ENCODE assay signal across 10 cellular contexts in genomic region chr3:129577356-129577755, GRCh38. TPM values are rescaled to one million over a fixed set of nuclear protein-coding genes. Genes with fewer than 3 reads are reported as not detected.
DNase-seq lines count a peak whose midpoint lies in the region; ATAC-seq and TF ChIP-seq lines count a peak whose summit lies in the region.
"Had no signal": no experiment of that assay in that cellular context is flagged by ENCODE, and none has a peak within 500 bp of the region (broad histone marks: within the 10 kb centered on the region; RNA-seq: fewer than 3 reads in every experiment).

No MANE protein-coding gene starts in this region.

- H3K4me3 ChIP-seq in DOHH2 (ENCODE audit: low read length): peak overlapping the region; percentile 68
- H3K4me3 ChIP-seq in esophagus squamous epithelium: no peak overlapping the region
- no peak overlapping the region for H3K4me3 ChIP-seq in skin epidermis
- H3K4me3 ChIP-seq in brain microvascular endothelial cell (ENCODE audit: low read depth, low read length): no peak overlapping the region

- H3K4me1 ChIP-seq in DOHH2 (ENCODE audit: control insufficient read depth, low read length): peaks cover 55% of the 10 kb centered on the region
- H3K4me1 ChIP-seq in esophagus squamous epithelium: peaks cover 14 to 34% (median 20%) of the 10 kb centered on the region in 3 donors

- no peak for ATAC-seq in GM19351 (IDR thresholded peaks at IDR 0.05; ENCODE audit: unreplicated experiment)

- H3K36me3 ChIP-seq in DOHH2 (ENCODE audit: control insufficient read depth, low read length) (no peaks in the 10 kb centered on the region), esophagus squamous epithelium (peaks cover 0 to 68% (median 3%) of the 10 kb centered on the region in 3 donors), brain microvascular endothelial cell (replicated peaks) (peaks cover 52% of the 10 kb centered on the region)

- in situ Hi-C loops in brain microvascular endothelial cell (cut with HindIII; ENCODE audit: low pct_ligation_motif_present, low sequenced_read_pairs): no loop called here

- no CpG with 5 or more reads among the region's 17 CpGs for WGBS in esophagus squamous epithelium, 2 donors

- H3K9me3 ChIP-seq in DOHH2 (ENCODE audit: control insufficient read depth, insufficient read depth, low read length) (no peaks in the 10 kb centered on the region), esophagus squamous epithelium (no peaks in the 10 kb centered on the region)

- H3F3A ChIP-seq in DOHH2 (ENCODE audit: control insufficient read depth, insufficient read depth): 0 out of 2 replicates have a peak, but pooled peaks cover 3% of the 10 kb centered on the region

- peak; percentile 95 for DNase-seq in NCI-H2171 treated with DMSO at 0.1 percent for 48 hours (lab: John Stamatoyannopoulos, UW)
- DNase-seq in esophagus squamous epithelium (lab: John Stamatoyannopoulos, UW): no peak
- no peak for DNase-seq in brain microvascular endothelial cell
- no peak for DNase-seq in Ammon's horn (ENCODE audit: low spot score)
- no peak for DNase-seq in NCI-H2196 (lab: John Stamatoyannopoulos, UW; ENCODE audit: unreplicated experiment)

- TF ChIP-seq CTCF in DOHH2 (IDR thresholded peaks at IDR 0.05; ENCODE audit: low read depth, low read length, poor library complexity, severe bottlenecking) (no peak), esophagus squamous epithelium (IDR thresholded peaks at IDR 0.05) (no peak), brain microvascular endothelial cell (IDR thresholded peaks at IDR 0.05; ENCODE audit: low read depth, low read length, missing control alignments) (no peak)

- TF ChIP-seq POLR2A in esophagus squamous epithelium (IDR thresholded peaks at IDR 0.05): no peak

- intact Hi-C loops in esophagus squamous epithelium (cut with DNase I): no loop called here

- no peaks in the 10 kb centered on the region for H4K20me1 ChIP-seq in DOHH2 (ENCODE audit: control insufficient read depth, insufficient read depth, low read depth, low read length)

- peak overlapping the region; percentile 85 for H3K27ac ChIP-seq in DOHH2 (ENCODE audit: low read depth, low read length)
- H3K27ac ChIP-seq in esophagus squamous epithelium: peak overlapping the region; percentile 42 to 80 (median 70)
- peak overlapping the region; percentile 13 to 91 (median 75) for H3K27ac ChIP-seq in skin epidermis
- no peak overlapping the region for H3K27ac ChIP-seq in brain microvascular endothelial cell

- H3K27me3 ChIP-seq in DOHH2 (ENCODE audit: control insufficient read depth, low read length): no peaks in the 10 kb centered on the region
- H3K27me3 ChIP-seq in esophagus squamous epithelium: no peaks in the 10 kb centered on the region
- H3K27me3 ChIP-seq in brain microvascular endothelial cell (replicated peaks): no peaks in the 10 kb centered on the region

- peak overlapping the region; percentile 82 for H3K4me2 ChIP-seq in DOHH2 (ENCODE audit: low read length)

- H3K9me2 ChIP-seq in DOHH2 (replicated peaks; ENCODE audit: control insufficient read depth, low read length): no peaks in the 10 kb centered on the region

- H3K79me2 ChIP-seq in DOHH2 (ENCODE audit: control insufficient read depth, low read length): no peaks in the 10 kb centered on the region

RNA-seq across cellular contexts. Expression of gene PLXND1, which starts 29.1 kb away (rescaled TPM):
- total RNA-seq in esophagus squamous epithelium: 10 to 100 TPM in 3 of 4 donors, 1 to 10 TPM in 1; 4.5 to 66.0 (median 24.4) TPM

RNA-seq across cellular contexts. Expression of gene H1-8, which starts 34.4 kb away (rescaled TPM):
- total RNA-seq in esophagus squamous epithelium: not detected
- total RNA-seq: frontal cortex, myocyte had no signal

RNA-seq across cellular contexts. Expression of gene RHO, which starts 48.9 kb away (rescaled TPM):
- total RNA-seq in esophagus squamous epithelium: not detected
- total RNA-seq: frontal cortex, myocyte had no signal
